23 cellular contexts compared by ENCODE assay signal in the genomic region with DNA sequence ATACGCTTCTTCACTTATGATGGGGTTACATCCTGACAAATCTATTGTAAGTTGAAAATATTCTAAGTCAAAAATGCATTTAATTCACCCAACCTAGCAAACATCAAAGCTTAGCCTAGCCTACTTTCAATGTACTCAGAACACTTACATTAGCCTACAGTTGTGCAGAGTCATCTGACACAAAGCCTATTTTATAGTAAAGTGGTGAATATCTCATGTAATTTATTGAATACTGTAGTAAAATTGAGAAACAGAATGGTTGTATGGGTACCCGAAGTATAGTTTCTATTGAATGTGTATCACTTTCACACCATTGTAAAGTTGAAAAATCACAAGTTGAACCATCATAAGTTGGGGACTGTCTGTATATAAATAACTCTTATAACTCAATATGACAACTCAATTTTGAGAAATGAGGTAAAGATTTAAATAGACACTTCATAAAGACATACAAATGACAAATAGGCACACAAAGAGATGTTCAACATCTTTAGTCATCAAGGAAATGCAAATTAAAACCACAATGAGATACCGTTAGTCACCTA.
"Had no signal": no experiment of that assay in that cellular context is flagged by ENCODE, and none has a peak within 500 bp of the region (broad histone marks: within the 10 kb centered on the region; RNA-seq: fewer than 3 reads in every experiment).

No MANE protein-coding gene starts in this region.

- H3K4me1 Mint-ChIP-seq: immature natural killer cell, mesothelial cell of epicardium, naive B cell had no signal

- H3K4me1 ChIP-seq: colonic mucosa, gastroesophageal sphincter, heart left ventricle, left lung, lower lobe of right lung had no signal

- H3K4me3 Mint-ChIP-seq: dendritic cell treated with granulocyte-macrophage colony-stimulating factor and Interleukin-4, amounts not matched to agents 40 ng/mL and 50 ng/mL, for 4 days; effector memory CD8-positive, alpha-beta T cell; endodermal cell; immature natural killer cell; mesothelial cell of epicardium; naive B cell had no signal

- H3K27ac ChIP-seq: colonic mucosa, epithelial cell of prostate, esophagus squamous epithelium, gastroesophageal sphincter, heart left ventricle, hepatocyte, left lung, lower lobe of right lung had no signal

- H3K36me3 Mint-ChIP-seq: immature natural killer cell, mesothelial cell of epicardium, naive B cell had no signal

- H3K27me3 Mint-ChIP-seq: dendritic cell treated with granulocyte-macrophage colony-stimulating factor and Interleukin-4, amounts not matched to agents 40 ng/mL and 50 ng/mL, for 4 days; effector memory CD8-positive, alpha-beta T cell had no signal

- ATAC-seq: effector memory CD8-positive, alpha-beta T cell; gastroesophageal sphincter; heart left ventricle; left cardiac atrium; left lung; left ventricle myocardium superior; lower lobe of right lung; mucosa of descending colon had no signal

- H3K27me3 ChIP-seq: colonic mucosa, esophagus squamous epithelium, hepatocyte, left lung had no signal

- H3K9me3 Mint-ChIP-seq: dendritic cell treated with granulocyte-macrophage colony-stimulating factor and Interleukin-4, amounts not matched to agents 40 ng/mL and 50 ng/mL, for 4 days; immature natural killer cell; mesothelial cell of epicardium had no signal

- H3K27ac Mint-ChIP-seq: dendritic cell treated with granulocyte-macrophage colony-stimulating factor and Interleukin-4, amounts not matched to agents 40 ng/mL and 50 ng/mL, for 4 days; effector memory CD8-positive, alpha-beta T cell; endodermal cell; immature natural killer cell; mesothelial cell of epicardium; naive B cell had no signal

- DNase-seq: colonic mucosa; cortex of kidney; effector CD8-positive, alpha-beta T cell; effector memory CD8-positive, alpha-beta T cell; endodermal cell; erythroblast; esophagus squamous epithelium; heart left ventricle; hypothalamus; immature natural killer cell; islet precursor cell; left cardiac atrium; left lung; left ventricle myocardium superior; lower lobe of right lung; mesenchymal stem cell; mucosa of descending colon; naive B cell had no signal
